In genomic region chr11:114271316-114271715, GRCh38 we compare ENCODE assay signal across 8 cellular contexts. TPM values are rescaled to one million over a fixed set of nuclear protein-coding genes. Genes with fewer than 3 reads are reported as not detected.
"Had no signal": no experiment of that assay in that cellular context is flagged by ENCODE, and none has a peak within 500 bp of the region (broad histone marks: within the 10 kb centered on the region; RNA-seq: fewer than 3 reads in every experiment).

No MANE protein-coding gene starts in this region.

- H3K4me3 ChIP-seq: GM23338 had no signal

- ATAC-seq: GM23338, HepG2 had no signal

- H3K27ac Mint-ChIP-seq: GM23338, H9 had no signal

- H3K27ac ChIP-seq: HL-60 had no signal

- H3K9me3 Mint-ChIP-seq: GM23338 had no signal

- H3K4me3 Mint-ChIP-seq: GM23338, H9, IgD-negative memory B cell had no signal

- H3K36me3 Mint-ChIP-seq: IgD-negative memory B cell had no signal

- DNase-seq: H9, HCEC 1CT, KBM-7 had no signal

- H2AFZ ChIP-seq: GM23338 had no signal

- H3K4me1 Mint-ChIP-seq: GM23338, H9, IgD-negative memory B cell had no signal

- H3K4me2 ChIP-seq: GM23338 had no signal

RNA-seq across cellular contexts. Expression of gene NNMT, which starts 24.9 kb away (rescaled TPM):
- total RNA-seq: GM23338, H1, H9, HepG2 had no signal
- polyA plus RNA-seq: H1, IgD-negative memory B cell had no signal
